Comparison of ENCODE assay signal across 28 cellular contexts in the genomic region with DNA sequence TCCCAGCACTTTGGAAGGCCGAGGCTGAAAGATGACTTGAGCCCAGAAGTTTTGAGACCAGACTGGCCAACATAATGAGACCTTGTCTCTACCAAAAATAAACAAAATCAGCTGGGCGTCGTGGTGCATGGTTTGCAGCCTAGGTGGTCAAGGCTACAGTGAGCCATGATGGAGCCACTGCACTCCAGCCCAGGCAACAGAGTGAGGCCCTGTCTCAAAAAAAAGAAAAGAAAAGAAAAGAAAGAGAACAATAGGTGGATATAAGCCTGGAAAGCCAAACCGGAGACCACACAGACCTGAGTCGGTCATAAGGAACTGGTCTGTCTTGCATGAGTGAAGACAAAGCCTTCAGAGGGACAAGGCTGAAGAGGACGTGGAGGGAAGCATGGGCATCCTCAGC. TPM values are rescaled to one million over a fixed set of nuclear protein-coding genes. Genes with fewer than 3 reads are reported as not detected.
"Had no signal": no experiment of that assay in that cellular context is flagged by ENCODE, and none has a peak within 500 bp of the region (broad histone marks: within the 10 kb centered on the region; RNA-seq: fewer than 3 reads in every experiment).

No MANE protein-coding gene starts in this region.

- DNase-seq: activated B cell treated with CpG ODN at 0.5 μM for 24 hours; activated CD4-positive, alpha-beta memory T cell treated with anti-CD3 and anti-CD28 coated beads for 36 hours; activated CD4-positive, alpha-beta T cell treated with anti-CD3 and anti-CD28 coated beads for 1 hour; activated CD4-positive, alpha-beta T cell treated with anti-CD3 and anti-CD28 coated beads, Interleukin-2, amount 10 ng/mL, durations not matched to agents 24 days and 14 days; activated CD8-positive, alpha-beta memory T cell treated with anti-CD3 and anti-CD28 coated beads for 24 hours; activated gamma-delta T cell treated with Interleukin-2 at 50 U/mL for 16 hours; activated naive CD4-positive, alpha-beta T cell treated with anti-CD3 and anti-CD28 coated beads, Interleukin-2, amount 10 ng/mL, durations not matched to agents 7 days and 5 days; activated naive CD8-positive, alpha-beta T cell treated with anti-CD3 and anti-CD28 coated beads for 36 hours; activated T-cell treated with anti-CD3 and anti-CD28 coated beads for 4 hours; activated T-cell treated with anti-CD3 and anti-CD28 coated beads, Interleukin-2, amount 50 U/mL, for 72 hours; adrenal gland; Karpas-422; MM.1S; NCI-H1105; NCI-H1436; NCI-H1694 treated with DMSO at 0.1 percent for 48 hours; NCI-H2029 treated with DMSO at 0.1 percent for 48 hours; NCI-H69; NK-92 treated with Interleukin-12 subunit alpha and Interleukin-12 subunit beta, amount 100 ng/mL, for 24 hours; OCI-M1; RPMI8226; SHP77; T-helper 9 cell had no signal

- H3K27me3 ChIP-seq: adrenal gland, breast epithelium had no signal

- H3K36me3 Mint-ChIP-seq: activated CD4-positive, alpha-beta memory T cell treated with anti-CD3 and anti-CD28 coated beads for 36 hours; activated naive CD8-positive, alpha-beta T cell treated with anti-CD3 and anti-CD28 coated beads for 36 hours had no signal

- H3K36me3 ChIP-seq: adrenal gland, breast epithelium had no signal

- H3K9me3 ChIP-seq: adrenal gland, breast epithelium had no signal

- H3K27ac ChIP-seq: adrenal gland had no signal

- H3K9me3 Mint-ChIP-seq: activated B cell treated with CpG ODN at 0.5 μM for 24 hours; activated CD4-positive, alpha-beta memory T cell treated with anti-CD3 and anti-CD28 coated beads for 36 hours; activated CD4-positive, alpha-beta T cell treated with anti-CD3 and anti-CD28 coated beads, Interleukin-2, amount 10 ng/mL, durations not matched to agents 24 days and 14 days; activated naive CD4-positive, alpha-beta T cell treated with anti-CD3 and anti-CD28 coated beads, Interleukin-2, amount 10 ng/mL, durations not matched to agents 7 days and 5 days; activated naive CD8-positive, alpha-beta T cell treated with anti-CD3 and anti-CD28 coated beads for 36 hours; activated T-cell treated with anti-CD3 and anti-CD28 coated beads, Interleukin-2, amount 50 U/mL, for 72 hours; activated T-helper 2 cell treated with anti-CD3 and anti-CD28 coated beads, Interferon-gamma antibody, Interleukin-2, Interleukin-4, amounts not matched to agents 10 μg/mL and 5 μg/mL and 100 μg/mL, durations not matched to agents 14 hours and 24 hours and 36 hours; T-helper 1 cell treated with Interleukin-12 subunit alpha and Interleukin-12 subunit beta and Interleukin-4 antibody, amounts not matched to agents 30 μg/mL and 1 μg/mL, for 36 hours had no signal

- H3K27me3 Mint-ChIP-seq: activated B cell treated with CpG ODN at 0.5 μM for 24 hours; activated CD4-positive, alpha-beta memory T cell treated with anti-CD3 and anti-CD28 coated beads for 36 hours; activated CD4-positive, alpha-beta T cell treated with anti-CD3 and anti-CD28 coated beads, Interleukin-2, amount 10 ng/mL, durations not matched to agents 24 days and 14 days; activated naive CD4-positive, alpha-beta T cell treated with anti-CD3 and anti-CD28 coated beads, Interleukin-2, amount 10 ng/mL, durations not matched to agents 7 days and 5 days; activated naive CD8-positive, alpha-beta T cell treated with anti-CD3 and anti-CD28 coated beads for 36 hours had no signal

- H3K4me3 Mint-ChIP-seq: activated B cell treated with CpG ODN at 0.5 μM for 24 hours; activated CD4-positive, alpha-beta memory T cell treated with anti-CD3 and anti-CD28 coated beads for 36 hours; activated CD4-positive, alpha-beta T cell treated with anti-CD3 and anti-CD28 coated beads, Interleukin-2, amount 10 ng/mL, durations not matched to agents 24 days and 14 days; activated naive CD4-positive, alpha-beta T cell treated with anti-CD3 and anti-CD28 coated beads, Interleukin-2, amount 10 ng/mL, durations not matched to agents 7 days and 5 days; activated naive CD8-positive, alpha-beta T cell treated with anti-CD3 and anti-CD28 coated beads for 36 hours; activated T-cell treated with anti-CD3 and anti-CD28 coated beads, Interleukin-2, amount 50 U/mL, for 72 hours; T-helper 1 cell treated with Interleukin-12 subunit alpha and Interleukin-12 subunit beta and Interleukin-4 antibody, amounts not matched to agents 30 μg/mL and 1 μg/mL, for 36 hours had no signal

- H3K27ac Mint-ChIP-seq: activated B cell treated with CpG ODN at 0.5 μM for 24 hours; activated CD4-positive, alpha-beta memory T cell treated with anti-CD3 and anti-CD28 coated beads for 36 hours; activated CD4-positive, alpha-beta T cell treated with anti-CD3 and anti-CD28 coated beads, Interleukin-2, amount 10 ng/mL, durations not matched to agents 24 days and 14 days; activated naive CD4-positive, alpha-beta T cell treated with anti-CD3 and anti-CD28 coated beads, Interleukin-2, amount 10 ng/mL, durations not matched to agents 7 days and 5 days; activated naive CD8-positive, alpha-beta T cell treated with anti-CD3 and anti-CD28 coated beads for 36 hours; activated T-cell treated with anti-CD3 and anti-CD28 coated beads, Interleukin-2, amount 50 U/mL, for 72 hours; activated T-helper 2 cell treated with anti-CD3 and anti-CD28 coated beads, Interferon-gamma antibody, Interleukin-2, Interleukin-4, amounts not matched to agents 10 μg/mL and 5 μg/mL and 100 μg/mL, durations not matched to agents 14 hours and 24 hours and 36 hours; T-helper 1 cell treated with Interleukin-12 subunit alpha and Interleukin-12 subunit beta and Interleukin-4 antibody, amounts not matched to agents 30 μg/mL and 1 μg/mL, for 36 hours had no signal

- H3K4me3 ChIP-seq: adrenal gland, breast epithelium, K562 had no signal

RNA-seq across cellular contexts. Expression of a gene that starts 16.8 kb away (rescaled TPM):
- total RNA-seq: activated B cell treated with CpG ODN at 0.5 μM for 24 hours; activated CD4-positive, alpha-beta memory T cell treated with anti-CD3 and anti-CD28 coated beads for 36 hours; activated CD4-positive, alpha-beta T cell treated with anti-CD3 and anti-CD28 coated beads, Interleukin-2, amount 10 ng/mL, durations not matched to agents 24 days and 14 days; activated T-cell treated with anti-CD3 and anti-CD28 coated beads, Interleukin-2, amount 50 U/mL, for 72 hours; activated T-helper 2 cell treated with anti-CD3 and anti-CD28 coated beads, Interferon-gamma antibody, Interleukin-2, Interleukin-4, amounts not matched to agents 10 μg/mL and 5 μg/mL and 100 μg/mL, durations not matched to agents 14 hours and 24 hours and 36 hours; breast epithelium; K562; SK-MEL-5 had no signal
